ENCODE assay signal across 8 cellular contexts in genomic region chr18:23689616-23690504, GRCh38. TPM values are rescaled to one million over a fixed set of nuclear protein-coding genes. Genes with fewer than 3 reads are reported as not detected.
A peak's percentile ranks its signal among the peaks of the same experiment; 100 is the strongest.
DNase-seq lines count a peak whose midpoint lies in the region; ATAC-seq and TF ChIP-seq lines count a peak whose summit lies in the region.

No MANE protein-coding gene starts in this region.

- H3K9me3 Mint-ChIP-seq in CD8-positive, alpha-beta memory T cell: no peaks in the 10 kb centered on the region
- no peaks in the 10 kb centered on the region for H3K9me3 Mint-ChIP-seq in immature natural killer cell

- no peaks in the 10 kb centered on the region for H3K9me3 ChIP-seq in CD8-positive, alpha-beta memory T cell (ENCODE audit: low read length)
- H3K9me3 ChIP-seq in adrenal gland (replicated peaks in 1 of 3): no peaks in the 10 kb centered on the region

- no peaks in the 10 kb centered on the region for H3K36me3 ChIP-seq in CD8-positive, alpha-beta memory T cell (ENCODE audit: insufficient read depth, low read length)
- no peaks in the 10 kb centered on the region for H3K36me3 ChIP-seq in adrenal gland (replicated peaks in 1 of 2)

- POLR2A ChIA-PET in CD8-positive, alpha-beta memory T cell (lab: Charles Lee): no interaction called here

- H3K4me3 Mint-ChIP-seq in CD8-positive, alpha-beta memory T cell: peak overlapping the region; percentile 34 to 87 (median 67)
- H3K4me3 Mint-ChIP-seq in immature natural killer cell: peak overlapping the region; percentile 23 to 69 (median 40)

- H3K36me3 Mint-ChIP-seq in CD8-positive, alpha-beta memory T cell: no peaks in the 10 kb centered on the region
- no peaks in the 10 kb centered on the region for H3K36me3 Mint-ChIP-seq in immature natural killer cell

- peaks cover 22% of the 10 kb centered on the region for H3K27me3 ChIP-seq in CD8-positive, alpha-beta memory T cell (ENCODE audit: insufficient read depth, low read length, poor library complexity, severe bottlenecking)
- H3K27me3 ChIP-seq in HL-60 (ENCODE audit: insufficient read depth, poor library complexity, severe bottlenecking) (peaks cover 55% of the 10 kb centered on the region), adrenal gland (peaks cover 20% of the 10 kb centered on the region)

- peak in 1 of 5 donors; percentile 9 for DNase-seq in CD8-positive, alpha-beta memory T cell
- DNase-seq in HL-60 (ENCODE audit: low read depth in 1 of 2, low spot score in 1 of 2): no peak
- peak in 4 of 7 donors; percentile 7 to 28 (median 18) for DNase-seq in adrenal gland
- peak in 1 of 3 donors; percentile 7 for DNase-seq in immature natural killer cell
- DNase-seq in stimulated activated CD4-positive, alpha-beta T cell treated with anti-CD3 and anti-CD28 coated beads, Interleukin-2, amount 100 ng/mL, for 24 hours: peak; percentile 21 to 32
- no peak for DNase-seq in NCI-H524 (lab: John Stamatoyannopoulos, UW)
- DNase-seq in GM10266 (ENCODE audit: extremely low spot score): no peak

- no peak for TF ChIP-seq POLR2A in adrenal gland (IDR thresholded peaks at IDR 0.05)

- intact Hi-C loops in adrenal gland (cut with DNase I): loop anchor here in 1 of 2 donors (10.0 kb wide), 1 partner anchor 195 kb away; no protein-coding TSS in a partner anchor

- peak overlapping the region in 1 of 8 donors; percentile 39 for H3K27ac Mint-ChIP-seq in CD8-positive, alpha-beta memory T cell
- no peak overlapping the region for H3K27ac Mint-ChIP-seq in immature natural killer cell

- H3K4me3 ChIP-seq in CD8-positive, alpha-beta memory T cell (ENCODE audit: low read length): no peak overlapping the region
- H3K4me3 ChIP-seq in HL-60 (replicated peaks; ENCODE audit: insufficient read depth, low read length) (peak overlapping the region; percentile 35), adrenal gland (peak overlapping the region in 2 of 4 donors; percentile 34 to 75)

- H3K4me1 ChIP-seq in CD8-positive, alpha-beta memory T cell (ENCODE audit: insufficient read depth, low read length): peaks cover 6% of the 10 kb centered on the region
- peaks cover 6 to 15% of the 10 kb centered on the region in 2 donors for H3K4me1 ChIP-seq in adrenal gland (replicated peaks in 1 of 2)

- TF ChIP-seq CTCF in HL-60 (IDR thresholded peaks at IDR 0.05; ENCODE audit: insufficient read depth, low read length): no peak
- TF ChIP-seq CTCF in adrenal gland (IDR thresholded peaks at IDR 0.05): no peak
- no peak for TF ChIP-seq CTCF in GM10266 (IDR thresholded peaks at IDR 0.05; ENCODE audit: control insufficient read depth, insufficient read depth, low read depth, missing control alignments)

- CTCF ChIA-PET in CD8-positive, alpha-beta memory T cell (lab: Charles Lee): interaction anchor here (0.8 kb wide), 1 partner anchor 13 kb away, joined by 3 read pairs; no protein-coding TSS in a partner anchor

- WGBS in adrenal gland, 4 donors: 6 to 39% (median 11%) methylated on average over 12 to 85 of the region's 85 CpGs

- H3K4me1 Mint-ChIP-seq in CD8-positive, alpha-beta memory T cell: peaks cover 7 to 13% (median 10%) of the 10 kb centered on the region in 3 donors
- H3K4me1 Mint-ChIP-seq in immature natural killer cell: peaks cover 8 to 9% of the 10 kb centered on the region in 2 donors

- no peak overlapping the region for H3K27ac ChIP-seq in CD8-positive, alpha-beta memory T cell (ENCODE audit: low read depth, low read length)
- no peak overlapping the region for H3K27ac ChIP-seq in HL-60 (replicated peaks)
- no peak overlapping the region for H3K27ac ChIP-seq in adrenal gland

- ATAC-seq in HG03108 (IDR thresholded peaks at IDR 0.05; ENCODE audit: unreplicated experiment): no peak

- peaks cover 29 to 50% of the 10 kb centered on the region in 2 donors for H3K27me3 Mint-ChIP-seq in CD8-positive, alpha-beta memory T cell
- H3K27me3 Mint-ChIP-seq in immature natural killer cell (ENCODE audit: low read depth in 3 of 3): peaks cover 8 to 35% (median 13%) of the 10 kb centered on the region in 3 donors

RNA-seq across cellular contexts. Expression of gene LAMA3, which starts 0.6 kb away (rescaled TPM):
- total RNA-seq in CD8-positive, alpha-beta memory T cell: not detected
- polyA plus RNA-seq in CD8-positive, alpha-beta memory T cell: 0.47 TPM
- total RNA-seq in adrenal gland: 1 to 10 TPM; 2.8 to 7.4 (median 4.3) TPM
- polyA plus RNA-seq in adrenal gland (1 to 10 TPM; 1.6 to 4.1 (median 2.3) TPM), immature natural killer cell (not detected)

RNA-seq across cellular contexts. Expression of gene ANKRD29, which starts 27.1 kb away (rescaled TPM):
- total RNA-seq in CD8-positive, alpha-beta memory T cell: not detected
- not detected for polyA plus RNA-seq in CD8-positive, alpha-beta memory T cell
- total RNA-seq in adrenal gland: 10 to 100 TPM in 4 of 8 donors, 1 to 10 TPM in 4; 5.8 to 24.9 (median 10.6) TPM
- polyA plus RNA-seq in adrenal gland (10 to 100 TPM in 1 of 3 donors, 1 to 10 TPM in 2; 5.3 to 20.9 (median 7.6) TPM), immature natural killer cell (under 1 TPM in 1 of 3 donors, not detected in 2; 0.59 TPM)

Comparison
In these comparisons a context has a peak if more than half of its experiments do, and no peak if none do; other contexts are left out.
1. DNase-seq: peak in adrenal gland (4 of 7) and stimulated activated CD4-positive, alpha-beta T cell treated with anti-CD3 and anti-CD28 coated beads, Interleukin-2, amount 100 ng/mL, for 24 hours (2 of 2); none in HL-60 (0 of 2), NCI-H524 (0 of 2) and GM10266 (single experiment).